In genomic region chr15:100759698-100760356, GRCh38 we compare ENCODE assay signal across 12 cellular contexts.
DNase-seq lines count a peak whose midpoint lies in the region; ATAC-seq and TF ChIP-seq lines count a peak whose summit lies in the region.
"Had no signal": no experiment of that assay in that cellular context is flagged by ENCODE, and none has a peak within 500 bp of the region (broad histone marks: within the 10 kb centered on the region; RNA-seq: fewer than 3 reads in every experiment).

No MANE protein-coding gene starts in this region.

- ATAC-seq in mucosa of descending colon (peak; percentile 88), HG02973 (IDR thresholded peaks at IDR 0.05; ENCODE audit: unreplicated experiment) (no peak), HG03378 (IDR thresholded peaks at IDR 0.05; ENCODE audit: unreplicated experiment) (no peak)
- ATAC-seq: natural killer cell treated with Interleukin-12 subunit alpha and Interleukin-12 subunit beta and Interleukin-15 and Interleukin-18, amount 100 ng/mL, for 72 hours had no signal

- H3K36me3 Mint-ChIP-seq in chondrocyte (ENCODE audit: low read depth), result no peaks in the 10 kb centered on the region
- H3K36me3 Mint-ChIP-seq: natural killer cell treated with Interleukin-12 subunit alpha and Interleukin-12 subunit beta and Interleukin-15 and Interleukin-18, amount 100 ng/mL, for 72 hours had no signal

- no peaks in the 10 kb centered on the region for H3K9me3 ChIP-seq in mucosa of descending colon

- DNase-seq in AG20443 (ENCODE audit: low spot score) (peak; percentile 79), HuH-7 (ENCODE audit: low spot score) (peak; percentile 38), chondrocyte (ENCODE audit: low spot score) (peak; percentile 53), mucosa of descending colon (peak in 1 of 3 donors; percentile 27), DMS79 (lab: John Stamatoyannopoulos, UW) (no peak), ecto neural progenitor cell (ENCODE audit: low spot score) (no peak)
- DNase-seq: cortex of kidney, DMS153, NCI-H1048 had no signal

- no peaks in the 10 kb centered on the region for H3K9me3 Mint-ChIP-seq in chondrocyte (ENCODE audit: low read depth)
- H3K9me3 Mint-ChIP-seq: natural killer cell treated with Interleukin-12 subunit alpha and Interleukin-12 subunit beta and Interleukin-15 and Interleukin-18, amount 100 ng/mL, for 72 hours had no signal

- intact Hi-C loops in mucosa of descending colon (cut with DNase I, micrococcal nuclease), result no loop called here

- no peak overlapping the region for H3K4me3 ChIP-seq in mucosa of descending colon

- TF ChIP-seq CTCF in chondrocyte (IDR thresholded peaks at IDR 0.05) (no peak), mucosa of descending colon (IDR thresholded peaks at IDR 0.05) (no peak)

- H3K27me3 Mint-ChIP-seq in chondrocyte (ENCODE audit: low read depth), result peaks cover 10% of the 10 kb centered on the region

- H3K36me3 ChIP-seq in mucosa of descending colon (ENCODE audit: low read depth), result no peaks in the 10 kb centered on the region

- no peak overlapping the region for H3K27ac Mint-ChIP-seq in chondrocyte (ENCODE audit: unreplicated experiment)
- H3K27ac Mint-ChIP-seq: natural killer cell treated with Interleukin-12 subunit alpha and Interleukin-12 subunit beta and Interleukin-15 and Interleukin-18, amount 100 ng/mL, for 72 hours had no signal

- no peak overlapping the region for H3K4me3 Mint-ChIP-seq in chondrocyte (ENCODE audit: unreplicated experiment)
- H3K4me3 Mint-ChIP-seq: natural killer cell treated with Interleukin-12 subunit alpha and Interleukin-12 subunit beta and Interleukin-15 and Interleukin-18, amount 100 ng/mL, for 72 hours had no signal

- no peaks in the 10 kb centered on the region for H3K4me1 ChIP-seq in mucosa of descending colon (ENCODE audit: low read depth)

- H3K4me1 Mint-ChIP-seq in chondrocyte (ENCODE audit: low read depth), result peaks cover 22% of the 10 kb centered on the region

Comparison
In these comparisons a context has a peak if more than half of its experiments do, and no peak if none do; other contexts are left out.
1. DNase-seq: peak in AG20443 (single experiment), HuH-7 (single experiment) and chondrocyte (single experiment); none in DMS79 (single experiment) and ecto neural progenitor cell (single experiment).